In genomic region chr9:33921967-33922895, GRCh38 we compare ENCODE assay signal across 8 cellular contexts.
A peak's percentile ranks its signal among the peaks of the same experiment; 100 is the strongest.
DNase-seq lines count a peak whose midpoint lies in the region; FAIRE-seq and TF ChIP-seq lines count a peak whose summit lies in the region.

No MANE protein-coding gene starts in this region.

- H3K9me3 ChIP-seq in Peyer's patch (no peaks in the 10 kb centered on the region), H1 (ENCODE audit: insufficient read depth in 2 of 2, low read depth in 1 of 2, low read length in 1 of 2) (no peaks in the 10 kb centered on the region)

- DNase-seq in AG08396 (ENCODE audit: low spot score), result peak; percentile 48
- no peak for DNase-seq in GM12892 (ENCODE audit: insufficient read length)
- DNase-seq in Peyer's patch, result no peak
- peak in 1 of 2 experiments; percentile 78 for DNase-seq in H1 (ENCODE audit: low read depth in 1 of 2, low spot score in 2 of 2)
- DNase-seq in retina, result peak; percentile 28
- DNase-seq in effector CD4-positive, alpha-beta T cell, result no peak
- DNase-seq in NCI-H2196 treated with DMSO at 0.1 percent for 48 hours (lab: John Stamatoyannopoulos, UW; ENCODE audit: unreplicated experiment), result no peak
- DNase-seq in putamen (ENCODE audit: low spot score), result no peak

- no peak overlapping the region for H2BK120ac ChIP-seq in H1 (replicated peaks; ENCODE audit: low read depth, low read length)

- H3K27ac ChIP-seq in Peyer's patch, result no peak overlapping the region
- H3K27ac ChIP-seq in H1 (ENCODE audit: low read depth, low read length), result no peak overlapping the region

- no peaks in the 10 kb centered on the region for H3K79me2 ChIP-seq in H1 (ENCODE audit: control insufficient read depth in 1 of 2, insufficient read depth in 2 of 2, low read length in 2 of 2)

- H4K8ac ChIP-seq in H1 (ENCODE audit: extremely low read depth, insufficient read depth, low read length), result no peak overlapping the region

- FAIRE-seq in GM12892 (lab: Jason Lieb, UNC) (peak; percentile 5), H1 (lab: Jason Lieb, UNC) (peak; percentile 7)

- H3K4me1 ChIP-seq in Peyer's patch (no peaks in the 10 kb centered on the region), H1 (replicated peaks in 1 of 4; ENCODE audit: control insufficient read depth in 3 of 4, insufficient read depth in 4 of 4, low read length in 3 of 4) (peaks cover 0 to 4% (median under 1%) of the 10 kb centered on the region in 4 experiments; a peak in 2 of 7 replicates)

- H4K5ac ChIP-seq in H1 (ENCODE audit: insufficient read length, low read depth, low read length), result no peak overlapping the region

- no peak for TF ChIP-seq EP300 in H1 (IDR thresholded peaks at IDR 0.05; ENCODE audit: borderline replicate concordance in 1 of 2, low read depth in 2 of 2, low read length in 2 of 2)

- H3K4me3 ChIP-seq in Peyer's patch (no peak overlapping the region), H1 (ENCODE audit: extremely low read depth in 1 of 4, insufficient read depth in 2 of 4, low read depth in 3 of 4, low read length in 4 of 4) (no peak overlapping the region)

- H3K79me1 ChIP-seq in H1 (ENCODE audit: low read depth, low read length), result no peaks in the 10 kb centered on the region

- H4K20me1 ChIP-seq in H1 (replicated peaks in 1 of 2; ENCODE audit: control insufficient read depth in 1 of 2, insufficient read depth in 2 of 2, low read length in 2 of 2), result peaks cover 2 to 5% of the 10 kb centered on the region in 2 experiments

- no peak overlapping the region for H3K23ac ChIP-seq in H1 (ENCODE audit: insufficient read length)

- no peaks in the 10 kb centered on the region for H3K23me2 ChIP-seq in H1 (ENCODE audit: low read depth, low read length)

- H2BK15ac ChIP-seq in H1 (ENCODE audit: low read length), result no peak overlapping the region

- H2BK20ac ChIP-seq in H1 (ENCODE audit: low read length), result no peak overlapping the region

- no peak overlapping the region for H3K4me2 ChIP-seq in H1 (ENCODE audit: insufficient read depth in 1 of 2, low read depth in 2 of 2, low read length in 2 of 2)

- H2AK5ac ChIP-seq in H1 (ENCODE audit: low read depth, low read length), result no peak overlapping the region

- peak; percentile 62 to 68 for TF ChIP-seq RAD21 in H1 (IDR thresholded peaks at IDR 0.05 in 1 of 2, conservative IDR thresholded peaks at IDR 0.05 in 1 of 2; ENCODE audit: low read depth in 2 of 2, low read length in 2 of 2)

- no peak overlapping the region for H3K18ac ChIP-seq in H1 (ENCODE audit: extremely low read depth, low read length)

- no peak overlapping the region for H3K9ac ChIP-seq in H1 (replicated peaks in 1 of 4; ENCODE audit: extremely low read depth in 1 of 4, low read depth in 3 of 4, low read length in 3 of 4)

- TF ChIP-seq CTCF in Peyer's patch (IDR thresholded peaks at IDR 0.05) (peak in 5 of 6 experiments; percentile 3 to 44 (median 38)), H1 (IDR thresholded peaks at IDR 0.05; ENCODE audit: control extremely low read depth in 1 of 3, insufficient read depth in 1 of 3, low read depth in 1 of 3, low read length in 3 of 3) (peak; percentile 77 to 92 (median 87))

- 90% methylated on average over 14 of the region's 14 CpGs; no CpG with 5 or more reads in 1 of the 2 experiments for WGBS in H1 (ENCODE audit: extremely low coverage in 1 of 2, insufficient coverage in 1 of 2, insufficient read length in 1 of 2, insufficient replicate concordance in 2 of 2, low coverage in 1 of 2, low lambda C conversion rate in 2 of 2, missing lambda C conversion rate in 1 of 2), 2 experiments

- CTCF ChIA-PET in H1 (lab: Charles Lee; ENCODE audit: partially characterized antibody), result interaction anchor here (0.6 to 6.5 kb wide), 12 partner anchors 8 to 442 kb away, joined by 3 to 70 read pairs (median 3); partner anchors contain the start of gene PRSS3

- H2AFZ ChIP-seq in H1 (ENCODE audit: low read length), result no peak overlapping the region

- H3K56ac ChIP-seq in H1 (replicated peaks; ENCODE audit: insufficient read length, low read depth, low read length), result no peak overlapping the region

- H2BK5ac ChIP-seq in H1 (ENCODE audit: low read depth, low read length), result no peak overlapping the region

- TF ChIP-seq POLR2A in GM12892 (IDR thresholded peaks at IDR 0.05; ENCODE audit: low read depth, low read length) (peak; percentile 29; the same call in 1 of the 2 replicates), Peyer's patch (IDR thresholded peaks at IDR 0.05) (no peak), H1 (IDR thresholded peaks at IDR 0.05; ENCODE audit: control extremely low read depth in 1 of 2, low read depth in 2 of 2, low read length in 2 of 2) (peak in 1 of 2 experiments; percentile 52; a peak in 2 of 3 replicates)

- H3K27me3 ChIP-seq in Peyer's patch, result no peaks in the 10 kb centered on the region
- no peaks in the 10 kb centered on the region for H3K27me3 ChIP-seq in H1 (replicated peaks in 1 of 4; ENCODE audit: control insufficient read depth in 3 of 4, extremely low read depth in 1 of 4, insufficient read depth in 3 of 4, low read length in 3 of 4)

- H3K36me3 ChIP-seq in Peyer's patch (peaks cover 0 to 95% (median 0%) of the 10 kb centered on the region in 3 donors), H1 (ENCODE audit: control insufficient read depth in 2 of 4, insufficient read depth in 4 of 4, low read length in 3 of 4) (peaks cover 44 to 84% (median 62%) of the 10 kb centered on the region in 4 experiments)

- POLR2A ChIA-PET in H1 (lab: Charles Lee; ENCODE audit: partially characterized antibody), result interaction anchor here (0.8 to 3.2 kb wide), 2 partner anchors 34 to 126 kb away, joined by 3 to 10 read pairs; partner anchors contain the start of gene UBAP2

- H3K4ac ChIP-seq in H1 (replicated peaks; ENCODE audit: insufficient read length, low read depth, low read length), result no peak overlapping the region

- H2BK12ac ChIP-seq in H1 (ENCODE audit: low read depth, low read length), result no peak overlapping the region

- H4K91ac ChIP-seq in H1 (replicated peaks; ENCODE audit: insufficient read length, low read length), result no peak overlapping the region

- no peak overlapping the region for H3K14ac ChIP-seq in H1 (ENCODE audit: insufficient read length)

TF ChIP-seq in H1, 55 proteins besides CTCF, POLR2A, EP300 and RAD21:
- TF ChIP-seq POU5F1 (IDR thresholded peaks at IDR 0.05; ENCODE audit: low read depth, low read length) (no peak), POLR2AphosphoS5 (IDR thresholded peaks at IDR 0.05; ENCODE audit: low read depth, low read length) (peak; percentile 53; the same call in 1 of the 2 replicates), CTBP2 (IDR thresholded peaks at IDR 0.05; ENCODE audit: borderline replicate concordance, insufficient read depth, insufficient read length, low read length) (no peak), CBX8 (IDR thresholded peaks at IDR 0.05; ENCODE audit: borderline replicate concordance, low read depth, low read length) (no peak)
TF ChIP-seq in H1: peak in this region for 1.

Comparison
In these comparisons a context has a peak if more than half of its experiments do, and no peak if none do; other contexts are left out.
1. DNase-seq: peak in AG08396 (single experiment) and retina (single experiment); none in GM12892 (single experiment), Peyer's patch (0 of 3), effector CD4-positive, alpha-beta T cell (single experiment), NCI-H2196 treated with DMSO at 0.1 percent for 48 hours (single experiment) and putamen (single experiment).